ENCODE assay signal across 28 cellular contexts in genomic region chr4:188754372-188755002, GRCh38.
"Had no signal": no experiment of that assay in that cellular context is flagged by ENCODE, and none has a peak within 500 bp of the region (broad histone marks: within the 10 kb centered on the region; RNA-seq: fewer than 3 reads in every experiment).

No MANE protein-coding gene starts in this region.

- H3K4me3 Mint-ChIP-seq: immature natural killer cell; mesothelial cell of epicardium; naive B cell; natural killer cell treated with Interleukin-12 subunit alpha and Interleukin-12 subunit beta and Interleukin-15 and Interleukin-18, amount 100 ng/mL, for 72 hours; neural crest cell; stimulated activated memory B cell treated with anti-CD40 and anti-IgM and Interleukin-4, amounts not matched to agents 10 μg/mL and 1 μg/mL and 100 μg/mL, for 72 hours; stimulated activated naive CD8-positive, alpha-beta T cell treated with anti-CD3 and anti-CD28 coated beads, Interleukin-15, Interleukin-2, amounts not matched to agents 100 ng/mL and 50 ng/mL, for 24 hours had no signal

- H3K27ac ChIP-seq: coronary artery, esophagus muscularis mucosa, foreskin keratinocyte, gastroesophageal sphincter, heart right ventricle, parathyroid adenoma, prostate gland, right atrium auricular region, sigmoid colon, suprapubic skin, transverse colon had no signal

- H3K36me3 ChIP-seq: esophagus muscularis mucosa, gastroesophageal sphincter, heart right ventricle, prostate gland, right atrium auricular region, sigmoid colon, suprapubic skin, transverse colon had no signal

- H3K4me1 Mint-ChIP-seq: immature natural killer cell; mesothelial cell of epicardium; naive B cell; neural crest cell; stimulated activated memory B cell treated with anti-CD40 and anti-IgM and Interleukin-4, amounts not matched to agents 10 μg/mL and 1 μg/mL and 100 μg/mL, for 72 hours had no signal

- DNase-seq: dermis blood vessel endothelial cell; effector memory CD4-positive, alpha-beta T cell; foreskin keratinocyte; glutamatergic neuron; heart right ventricle; hippocampal formation; islet precursor cell; kidney glomerular epithelial cell; mesenchymal stem cell; mucosa of descending colon; naive B cell; sigmoid colon; stimulated activated CD4-positive, alpha-beta T cell treated with anti-CD3 and anti-CD28 coated beads, Interleukin-2, amount 100 ng/mL, for 24 hours; stimulated activated CD4-positive, alpha-beta T cell treated with anti-CD3 and anti-CD28 coated beads, Interleukin-4, amount 100 ng/mL, for 24 hours; transverse colon had no signal

- ATAC-seq: foreskin keratinocyte; gastroesophageal sphincter; heart right ventricle; mucosa of descending colon; natural killer cell treated with Interleukin-12 subunit alpha and Interleukin-12 subunit beta and Interleukin-15 and Interleukin-18, amount 100 ng/mL, for 72 hours; stimulated activated memory B cell treated with anti-CD40 and anti-IgM and Interleukin-4, amounts not matched to agents 10 μg/mL and 1 μg/mL and 100 μg/mL, for 72 hours had no signal

- H3K36me3 Mint-ChIP-seq: mesothelial cell of epicardium; stimulated activated memory B cell treated with anti-CD40 and anti-IgM and Interleukin-4, amounts not matched to agents 10 μg/mL and 1 μg/mL and 100 μg/mL, for 72 hours had no signal

- H3K27me3 Mint-ChIP-seq: naive B cell; natural killer cell treated with Interleukin-12 subunit alpha and Interleukin-12 subunit beta and Interleukin-15 and Interleukin-18, amount 100 ng/mL, for 72 hours; stimulated activated memory B cell treated with anti-CD40 and anti-IgM and Interleukin-4, amounts not matched to agents 10 μg/mL and 1 μg/mL and 100 μg/mL, for 72 hours; stimulated activated naive CD8-positive, alpha-beta T cell treated with anti-CD3 and anti-CD28 coated beads, Interleukin-15, Interleukin-2, amounts not matched to agents 100 ng/mL and 50 ng/mL, for 24 hours had no signal

- H3K27ac Mint-ChIP-seq: immature natural killer cell; mesothelial cell of epicardium; naive B cell; natural killer cell treated with Interleukin-12 subunit alpha and Interleukin-12 subunit beta and Interleukin-15 and Interleukin-18, amount 100 ng/mL, for 72 hours; stimulated activated memory B cell treated with anti-CD40 and anti-IgM and Interleukin-4, amounts not matched to agents 10 μg/mL and 1 μg/mL and 100 μg/mL, for 72 hours; stimulated activated naive CD8-positive, alpha-beta T cell treated with anti-CD3 and anti-CD28 coated beads, Interleukin-15, Interleukin-2, amounts not matched to agents 100 ng/mL and 50 ng/mL, for 24 hours had no signal

- H3K4me1 ChIP-seq: esophagus muscularis mucosa, foreskin keratinocyte, gastroesophageal sphincter, heart right ventricle, parathyroid adenoma, prostate gland, right atrium auricular region, sigmoid colon, suprapubic skin, transverse colon had no signal

- H3K27me3 ChIP-seq: esophagus muscularis mucosa, foreskin keratinocyte, gastroesophageal sphincter, heart right ventricle, right atrium auricular region, sigmoid colon, suprapubic skin, transverse colon had no signal

- H3K9me3 ChIP-seq: prostate gland, right atrium auricular region, sigmoid colon, transverse colon had no signal

- H3K4me3 ChIP-seq: coronary artery, esophagus muscularis mucosa, gastroesophageal sphincter, heart right ventricle, mucosa of descending colon, prostate gland, right atrium auricular region, sigmoid colon, suprapubic skin, transverse colon had no signal
